Comparison of ENCODE assay signal across 34 cellular contexts in genomic region chrX:117803463-117803862, GRCh38.
"Had no signal": no experiment of that assay in that cellular context is flagged by ENCODE, and none has a peak within 500 bp of the region (broad histone marks: within the 10 kb centered on the region; RNA-seq: fewer than 3 reads in every experiment).

No MANE protein-coding gene starts in this region.

- DNase-seq: Karpas-422, Kasumi-1, MG63, MM.1S, MV-4-11, NCI-H1048, NCI-H1092, NCI-H1092 treated with DMSO at 0.1 percent for 48 hours, NCI-H1105, NCI-H1105 treated with DMSO at 0.1 percent for 48 hours, NCI-H1417, NCI-H1417 treated with DMSO at 0.1 percent for 48 hours, NCI-H1436, NCI-H1436 treated with DMSO at 0.1 percent for 48 hours, NCI-H146, NCI-H1694, NCI-H187, NCI-H187 treated with DMSO at 0.1 percent for 48 hours, NCI-H1930, NCI-H2029, NCI-H2029 treated with DMSO at 0.1 percent for 48 hours, NCI-H2081, NCI-H2081 treated with DMSO at 0.1 percent for 48 hours, NCI-H2107, NCI-H2171, NCI-H2171 treated with DMSO at 0.1 percent for 48 hours, NCI-H2227 treated with DMSO at 0.1 percent for 48 hours, NCI-H226, NCI-H345, NCI-H446, NCI-H446 treated with DMSO at 0.1 percent for 48 hours, NCI-H510A, NCI-H510A treated with DMSO at 0.1 percent for 48 hours, NCI-H524 had no signal

- H3K27me3 ChIP-seq: MG63 had no signal

- H3K9me3 ChIP-seq: MG63 had no signal

- H3K36me3 ChIP-seq: MG63 had no signal

- H3K4me3 ChIP-seq: MG63 had no signal
